Comparison of ENCODE assay signal across 24 cellular contexts in the genomic region with DNA sequence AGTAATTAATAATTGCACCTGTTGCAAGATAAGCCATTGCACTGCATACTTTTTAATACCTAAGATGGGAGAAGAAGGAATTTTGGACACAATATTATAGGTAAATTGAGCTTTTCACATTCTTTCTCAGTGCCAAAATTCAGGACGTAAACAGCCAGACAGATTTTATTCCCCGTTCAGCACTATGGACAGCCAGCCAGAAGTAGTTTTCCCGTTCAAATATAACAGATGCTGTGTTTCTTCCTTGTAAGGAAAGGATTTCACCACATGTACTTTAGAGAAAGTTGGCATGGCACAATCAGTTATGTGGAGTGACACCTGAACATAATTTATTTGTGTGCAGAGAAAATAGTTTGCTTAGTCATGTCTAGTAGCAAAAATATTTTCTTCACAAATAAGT. TPM values are rescaled to one million over a fixed set of nuclear protein-coding genes. Genes with fewer than 3 reads are reported as not detected.
"Had no signal": no experiment of that assay in that cellular context is flagged by ENCODE, and none has a peak within 500 bp of the region (broad histone marks: within the 10 kb centered on the region; RNA-seq: fewer than 3 reads in every experiment).

No MANE protein-coding gene starts in this region.

- H3K9me3 ChIP-seq: colonic mucosa, heart right ventricle, prostate gland, stomach had no signal

- H3K4me2 ChIP-seq: smooth muscle cell had no signal

- H3K4me3 Mint-ChIP-seq: brain, endodermal cell, memory B cell, naive B cell, neural crest cell had no signal

- H3K4me3 ChIP-seq: colonic mucosa, heart right ventricle, prostate gland, smooth muscle cell, stomach had no signal

- H3K36me3 ChIP-seq: colonic mucosa, heart right ventricle, prostate gland, stomach, WERI-Rb-1 had no signal

- H3K27ac Mint-ChIP-seq: activated naive CD4-positive, alpha-beta T cell treated with anti-CD3 and anti-CD28 coated beads, Interleukin-2, amount 50 U/mL, for 72 hours; brain; endodermal cell; memory B cell had no signal

- H3K27ac ChIP-seq: colonic mucosa, heart right ventricle, prostate gland, stomach, WERI-Rb-1 had no signal

- H3K27me3 ChIP-seq: colonic mucosa, heart right ventricle, stomach had no signal

- H3K27me3 Mint-ChIP-seq: brain, memory B cell, naive B cell had no signal

- H3K9me3 Mint-ChIP-seq: brain, endodermal cell, neural crest cell had no signal

- DNase-seq: activated CD4-positive, alpha-beta T cell treated with anti-CD3 and anti-CD28 coated beads, Interleukin-2, amount 50 U/mL, for 48 hours; activated gamma-delta T cell treated with Interleukin-2 at 50 U/mL for 16 hours; amniotic stem cell; central memory CD4-positive, alpha-beta T cell; colonic mucosa; endodermal cell; heart right ventricle; left ventricle myocardium superior; naive B cell; right cardiac atrium; stimulated activated CD4-positive, alpha-beta T cell treated with anti-CD3 and anti-CD28 coated beads, Interleukin-4, amount 100 ng/mL, for 1 hour; stomach; SW 1271; T-helper 2 cell; trophoblast cell; WERI-Rb-1 had no signal

- ATAC-seq: activated naive CD4-positive, alpha-beta T cell treated with anti-CD3 and anti-CD28 coated beads, Interleukin-2, amount 50 U/mL, for 72 hours; heart right ventricle; left ventricle myocardium superior; right cardiac atrium had no signal

- H3K4me1 ChIP-seq: colonic mucosa, heart right ventricle, prostate gland, stomach had no signal

- H3K4me1 Mint-ChIP-seq: memory B cell, naive B cell, neural crest cell had no signal

- H3K36me3 Mint-ChIP-seq: activated naive CD4-positive, alpha-beta T cell treated with anti-CD3 and anti-CD28 coated beads, Interleukin-2, amount 50 U/mL, for 72 hours; brain; memory B cell; naive B cell had no signal

RNA-seq across cellular contexts. Expression of a gene that starts 34.8 kb away (rescaled TPM):
- total RNA-seq: activated naive CD4-positive, alpha-beta T cell treated with anti-CD3 and anti-CD28 coated beads, Interleukin-2, amount 50 U/mL, for 72 hours; kidney epithelial cell; mononuclear cell had no signal
